Comparison of ENCODE assay signal across 8 cellular contexts in the genomic region with DNA sequence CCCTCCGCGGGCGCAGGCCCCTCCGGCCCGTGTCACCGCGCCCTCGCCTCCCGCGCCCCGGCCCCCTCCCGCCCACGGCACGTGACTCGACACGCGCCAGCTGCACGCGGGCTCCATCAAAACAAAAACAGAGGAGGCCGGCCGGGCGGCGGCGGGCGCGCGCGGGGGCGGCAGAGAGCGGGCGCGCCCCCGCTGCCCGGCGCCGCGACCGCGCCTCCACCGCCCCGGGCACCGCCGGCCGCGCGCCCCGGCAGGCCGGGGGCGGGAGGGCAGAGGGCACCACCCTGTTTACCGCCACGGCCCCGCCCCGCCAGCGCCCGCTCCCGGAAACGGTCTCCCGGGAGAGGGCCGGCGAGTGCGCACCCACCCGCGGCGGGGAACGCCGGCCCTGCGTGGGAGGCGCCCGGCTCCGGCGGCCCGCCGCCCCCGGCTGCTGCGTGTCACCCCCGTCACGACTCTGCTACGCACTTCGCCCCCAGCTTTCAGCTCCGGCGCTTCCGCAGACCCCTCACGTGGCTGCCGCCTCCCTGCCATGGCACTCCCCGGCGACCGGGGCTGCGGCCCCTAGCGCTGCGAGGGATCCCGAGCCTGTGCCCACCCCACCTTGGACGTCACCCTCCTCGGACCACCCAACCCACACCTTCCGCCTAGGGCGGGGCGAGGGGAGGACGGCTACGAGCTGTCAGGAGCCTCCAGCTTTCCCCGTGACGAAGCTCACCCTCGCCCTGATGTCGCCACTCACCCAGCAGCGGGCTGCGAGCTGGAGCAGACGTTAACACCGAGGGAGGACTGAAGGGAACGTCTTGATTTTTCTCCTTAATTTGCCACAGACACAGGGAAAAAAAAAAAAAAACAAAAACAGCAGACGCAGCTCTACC.
DNase-seq lines count a peak whose midpoint lies in the region; ATAC-seq lines count a peak whose summit lies in the region.

No MANE protein-coding gene starts in this region.

- peak overlapping the region; percentile 99 for H3K27ac ChIP-seq in layer of hippocampus (ENCODE audit: low read depth, low read length)

- H3K27me3 ChIP-seq in layer of hippocampus (ENCODE audit: control insufficient read depth, insufficient read depth, low read length) = no peaks in the 10 kb centered on the region

- DNase-seq in DMS153 treated with DMSO at 0.1 percent for 48 hours (lab: John Stamatoyannopoulos, UW; ENCODE audit: unreplicated experiment) = peak; percentile 36
- no peak for DNase-seq in DMS153 (lab: John Stamatoyannopoulos, UW)
- DNase-seq in NCI-H146 treated with DMSO at 0.1 percent for 48 hours (lab: John Stamatoyannopoulos, UW; ENCODE audit: unreplicated experiment) = peak; percentile 40
- peak; percentile 78 for DNase-seq in activated CD4-positive, CD25-positive, alpha-beta regulatory T cell treated with anti-CD3 and anti-CD28 coated beads, Interleukin-2, amount 50 U/mL, for 72 hours
- peak; percentile 90 for DNase-seq in cerebellum (ENCODE audit: low spot score)
- peak; percentile 71 to 76 for DNase-seq in stimulated activated CD4-positive, alpha-beta T cell treated with anti-CD3 and anti-CD28 coated beads, Interleukin-1b, Interleukin-23, amount 100 ng/mL, for 4 hours (ENCODE audit: low read depth in 2 of 2)

- ATAC-seq in HG02623 (IDR thresholded peaks at IDR 0.05; ENCODE audit: unreplicated experiment) = peak; percentile 32
